Comparison of ENCODE assay signal across 7 cellular contexts in genomic region chr3:178044320-178044719, GRCh38.
"Had no signal": no experiment of that assay in that cellular context is flagged by ENCODE, and none has a peak within 500 bp of the region (broad histone marks: within the 10 kb centered on the region; RNA-seq: fewer than 3 reads in every experiment).

No MANE protein-coding gene starts in this region.

- H3K27ac ChIP-seq: GM23248 had no signal

- H3K4me3 ChIP-seq: GM23248 had no signal

- FAIRE-seq: H54, HTR-8/SVneo had no signal

- DNase-seq: GM23248, GOT3, H9, HCEC 1CT, KG1 had no signal

- H3K9ac ChIP-seq: GM23248 had no signal

- H2AFZ ChIP-seq: GM23248 had no signal
